Comparison of ENCODE assay signal across 10 cellular contexts in genomic region chr10:10798543-10799192, GRCh38.
DNase-seq lines count a peak whose midpoint lies in the region; ATAC-seq and TF ChIP-seq lines count a peak whose summit lies in the region.
"Had no signal": no experiment of that assay in that cellular context is flagged by ENCODE, and none has a peak within 500 bp of the region (broad histone marks: within the 10 kb centered on the region; RNA-seq: fewer than 3 reads in every experiment).

No MANE protein-coding gene starts in this region.

- TF ChIP-seq CTCF in brain microvascular endothelial cell (IDR thresholded peaks at IDR 0.05; ENCODE audit: low read depth, low read length, missing control alignments) (no peak), heart right ventricle (IDR thresholded peaks at IDR 0.05) (no peak), omental fat pad (IDR thresholded peaks at IDR 0.05) (no peak), vagina (IDR thresholded peaks at IDR 0.05) (no peak)
- no peak for TF ChIP-seq CTCF in CD8-positive, alpha-beta T cell (IDR thresholded peaks at IDR 0.05)

- no peaks in the 10 kb centered on the region for H3K4me1 Mint-ChIP-seq in CD8-positive, alpha-beta T cell (ENCODE audit: low read depth)
- H3K4me1 Mint-ChIP-seq: natural killer cell had no signal

- intact Hi-C loops in heart right ventricle (cut with DNase I), result loop anchor here in 4 of 10 donors (5.0 to 10.0 kb wide), 6 partner anchors 74 to 236 kb away; partner anchors contain the start of gene CELF2 (in 1 of the 4)
- intact Hi-C loops in vagina (cut with DNase I), result no loop called here
- intact Hi-C loops in CD8-positive, alpha-beta T cell (cut with DNase I, micrococcal nuclease), result no loop called here

- H3K27me3 Mint-ChIP-seq in CD8-positive, alpha-beta T cell (ENCODE audit: low read depth), result peaks cover 23% of the 10 kb centered on the region

- H3K4me3 Mint-ChIP-seq in CD8-positive, alpha-beta T cell, result no peak overlapping the region
- H3K4me3 Mint-ChIP-seq: natural killer cell had no signal

- H3K4me3 ChIP-seq in brain microvascular endothelial cell (ENCODE audit: low read depth, low read length) (no peak overlapping the region), heart right ventricle (peak overlapping the region in 9 of 10 donors; percentile 15 to 48 (median 32)), vagina (peak overlapping the region; percentile 26 to 30)
- no peak overlapping the region for H3K4me3 ChIP-seq in CD8-positive, alpha-beta T cell (ENCODE audit: low read depth, low read length)

- H3K36me3 Mint-ChIP-seq in CD8-positive, alpha-beta T cell, result no peaks in the 10 kb centered on the region
- H3K36me3 Mint-ChIP-seq: natural killer cell had no signal

- ATAC-seq in heart right ventricle, result peak; percentile 11 to 55 (median 38)
- ATAC-seq in omental fat pad (ENCODE audit: low FRiP score), result peak; percentile 20
- ATAC-seq in HG02840 (IDR thresholded peaks at IDR 0.05; ENCODE audit: low FRiP score, unreplicated experiment), result no peak
- ATAC-seq in CD8-positive, alpha-beta T cell, result no peak
- ATAC-seq: natural killer cell had no signal

- CTCF ChIA-PET in CD8-positive, alpha-beta T cell (lab: Charles Lee), result no interaction called here

- H3K27me3 ChIP-seq in brain microvascular endothelial cell (replicated peaks) (no peaks in the 10 kb centered on the region), heart right ventricle (no peaks in the 10 kb centered on the region), vagina (no peaks in the 10 kb centered on the region)
- no peaks in the 10 kb centered on the region for H3K27me3 ChIP-seq in CD8-positive, alpha-beta T cell (ENCODE audit: insufficient read depth, low read length)

- H3K9me3 ChIP-seq in heart right ventricle, result peaks cover 0 to 12% (median 0%) of the 10 kb centered on the region in 11 donors
- H3K9me3 ChIP-seq in vagina, result no peaks in the 10 kb centered on the region
- no peaks in the 10 kb centered on the region for H3K9me3 ChIP-seq in CD8-positive, alpha-beta T cell (ENCODE audit: low read length)

- peaks cover 0 to 73% (median 36%) of the 10 kb centered on the region in 9 donors for H3K4me1 ChIP-seq in heart right ventricle
- H3K4me1 ChIP-seq in vagina, result peaks cover 20% of the 10 kb centered on the region
- no peaks in the 10 kb centered on the region for H3K4me1 ChIP-seq in CD8-positive, alpha-beta T cell (ENCODE audit: insufficient read depth, low read length)

- no peak for TF ChIP-seq POLR2A in vagina (IDR thresholded peaks at IDR 0.05)

- POLR2A ChIA-PET in CD8-positive, alpha-beta T cell (lab: Charles Lee), result no interaction called here

- H3K9me3 Mint-ChIP-seq in CD8-positive, alpha-beta T cell, result no peaks in the 10 kb centered on the region
- H3K9me3 Mint-ChIP-seq: natural killer cell had no signal

- in situ Hi-C loops in brain microvascular endothelial cell (cut with HindIII; ENCODE audit: low pct_ligation_motif_present, low sequenced_read_pairs), result no loop called here

- H3K36me3 ChIP-seq in brain microvascular endothelial cell (replicated peaks) (no peaks in the 10 kb centered on the region), heart right ventricle (no peaks in the 10 kb centered on the region), vagina (no peaks in the 10 kb centered on the region)
- no peaks in the 10 kb centered on the region for H3K36me3 ChIP-seq in CD8-positive, alpha-beta T cell (ENCODE audit: insufficient read depth, low read length)

- H3K27ac ChIP-seq in brain microvascular endothelial cell (peak overlapping the region; percentile 88), heart right ventricle (peak overlapping the region; percentile 69 to 93 (median 84)), vagina (peak overlapping the region; percentile 80)
- no peak overlapping the region for H3K27ac ChIP-seq in CD8-positive, alpha-beta T cell (ENCODE audit: low read depth, low read length)

- WGBS in heart right ventricle, 2 donors, result 39 to 57% methylated on average over 22 of the region's 22 CpGs

- H3K27ac Mint-ChIP-seq in CD8-positive, alpha-beta T cell, result no peak overlapping the region
- H3K27ac Mint-ChIP-seq: natural killer cell had no signal

- no peak for DNase-seq in brain microvascular endothelial cell
- peak in 1 of 2 donors; percentile 25 for DNase-seq in heart right ventricle
- DNase-seq in omental fat pad (ENCODE audit: low spot score), result no peak
- no peak for DNase-seq in vagina (ENCODE audit: extremely low spot score in 2 of 2)
- DNase-seq in NCI-H1436 (lab: John Stamatoyannopoulos, UW), result no peak
- DNase-seq in CD8-positive, alpha-beta T cell, result no peak
- DNase-seq: activated CD4-positive, CD25-positive, alpha-beta regulatory T cell treated with anti-CD3 and anti-CD28 coated beads, Interleukin-2, amount 50 U/mL, for 72 hours; activated naive CD4-positive, alpha-beta T cell treated with anti-CD3 and anti-CD28 coated beads, Interleukin-2, amount 50 U/mL, for 16 hours; natural killer cell had no signal

Comparison
In these comparisons a context has a peak if more than half of its experiments do, and no peak if none do; other contexts are left out.
1. H3K4me3 ChIP-seq: peak in heart right ventricle (9 of 10) and vagina (2 of 2); none in brain microvascular endothelial cell (single experiment) and CD8-positive, alpha-beta T cell (single experiment).
2. ATAC-seq: peak in heart right ventricle (8 of 8) and omental fat pad (single experiment); none in HG02840 (single experiment) and CD8-positive, alpha-beta T cell (single experiment).